ENCODE assay signal across 17 cellular contexts in the genomic region with DNA sequence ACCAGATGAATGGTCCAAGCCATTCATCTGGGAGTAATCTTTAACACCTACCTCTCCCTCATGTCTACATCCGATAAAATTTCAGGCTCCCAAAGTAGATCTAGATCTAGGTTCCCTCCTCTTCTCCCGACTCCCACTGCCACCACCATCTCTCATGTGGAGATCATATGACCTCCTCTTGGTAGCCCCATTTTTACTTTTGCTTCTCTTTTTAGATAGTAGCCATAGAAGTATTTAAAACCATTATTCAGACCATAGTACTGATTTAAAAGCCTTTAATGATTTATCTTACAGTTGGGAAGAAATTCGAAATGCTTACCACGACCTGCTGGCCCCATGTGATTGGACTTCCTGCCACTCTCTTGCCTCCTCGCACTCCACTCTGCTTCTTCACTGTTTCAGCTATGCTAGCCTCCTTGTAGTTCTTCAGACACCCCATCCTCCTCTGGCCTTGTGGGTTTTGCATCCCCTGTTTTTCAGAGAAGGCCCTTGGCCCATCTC.
A peak's percentile ranks its signal among the peaks of the same experiment; 100 is the strongest.
DNase-seq lines count a peak whose midpoint lies in the region; ATAC-seq and TF ChIP-seq lines count a peak whose summit lies in the region.
"Had no signal": no experiment of that assay in that cellular context is flagged by ENCODE, and none has a peak within 500 bp of the region (broad histone marks: within the 10 kb centered on the region; RNA-seq: fewer than 3 reads in every experiment).

No MANE protein-coding gene starts in this region.

- no peak overlapping the region for H3K14ac ChIP-seq in trophoblast cell (ENCODE audit: low read length)

- H3K27ac ChIP-seq in RWPE2 (ENCODE audit: poor library complexity, severe bottlenecking) (peak overlapping the region; percentile 80), endodermal cell (ENCODE audit: low read depth, low read length) (no peak overlapping the region), trophoblast cell (ENCODE audit: low read depth, low read length) (no peak overlapping the region), stomach (no peak overlapping the region), uterus (no peak overlapping the region)
- H3K27ac ChIP-seq: 22Rv1; BLaER1 treated with 17β-estradiol and CSF1 and Interleukin-3, amounts not matched to agents 10 nM and 100 nM; C4-2B had no signal

- H3K9me3 ChIP-seq in RWPE2 (ENCODE audit: severe bottlenecking): no peaks in the 10 kb centered on the region
- H3K9me3 ChIP-seq in endodermal cell (ENCODE audit: control insufficient read depth, low read length): peaks cover 21% of the 10 kb centered on the region
- no peaks in the 10 kb centered on the region for H3K9me3 ChIP-seq in trophoblast cell (ENCODE audit: insufficient read depth, low read depth, low read length)
- H3K9me3 ChIP-seq in stomach: no peaks in the 10 kb centered on the region
- no peaks in the 10 kb centered on the region for H3K9me3 ChIP-seq in uterus
- H3K9me3 ChIP-seq: A549, Caco-2 had no signal

- no peak overlapping the region for H2AFZ ChIP-seq in trophoblast cell (ENCODE audit: insufficient read depth, low read length, poor library complexity)

- H2AK5ac ChIP-seq in trophoblast cell (ENCODE audit: low read length): no peak overlapping the region

- no peak overlapping the region for H3K4me2 ChIP-seq in trophoblast cell (ENCODE audit: low read length)
- H3K4me2 ChIP-seq: A549; BLaER1 treated with 17β-estradiol and CSF1 and Interleukin-3, amounts not matched to agents 10 nM and 100 nM had no signal

- H3K4me3 Mint-ChIP-seq in endodermal cell: no peak overlapping the region
- H3K4me3 Mint-ChIP-seq: B cell; CD4-positive, alpha-beta T cell; CD8-positive, alpha-beta T cell had no signal

- peaks cover 28% of the 10 kb centered on the region for H3K79me1 ChIP-seq in trophoblast cell (ENCODE audit: low read length)

- H3K4me1 Mint-ChIP-seq in endodermal cell: peaks cover 84% of the 10 kb centered on the region
- H3K4me1 Mint-ChIP-seq: B cell had no signal

- peak overlapping the region; percentile 91 for H2BK12ac ChIP-seq in trophoblast cell (ENCODE audit: low read length)

- peak overlapping the region; percentile 49 for H4K91ac ChIP-seq in trophoblast cell (ENCODE audit: low read depth, low read length)

- H3K27me3 Mint-ChIP-seq in endodermal cell (ENCODE audit: insufficient read depth): peaks cover 2% of the 10 kb centered on the region

- H3K9ac ChIP-seq in endodermal cell (ENCODE audit: extremely low read depth, low read length, poor library complexity, severe bottlenecking) (no peak overlapping the region), trophoblast cell (ENCODE audit: low read length) (no peak overlapping the region)
- H3K9ac ChIP-seq: BLaER1 treated with 17β-estradiol and CSF1 and Interleukin-3, amounts not matched to agents 10 nM and 100 nM had no signal

- H2BK120ac ChIP-seq in trophoblast cell (ENCODE audit: insufficient read depth, low read length, poor library complexity): no peak overlapping the region

- H3K4me3 ChIP-seq in RWPE2 (ENCODE audit: severe bottlenecking) (no peak overlapping the region), endodermal cell (ENCODE audit: low read length) (peak overlapping the region; percentile 48), trophoblast cell (ENCODE audit: low read depth, low read length) (no peak overlapping the region), stomach (no peak overlapping the region), uterus (no peak overlapping the region)
- H3K4me3 ChIP-seq: A549; BLaER1 treated with 17β-estradiol and CSF1 and Interleukin-3, amounts not matched to agents 10 nM and 100 nM had no signal

- no peak for DNase-seq in RWPE2 (ENCODE audit: low spot score)
- DNase-seq in endodermal cell: no peak
- DNase-seq in trophoblast cell: no peak
- no peak for DNase-seq in stomach
- DNase-seq in uterus: no peak
- DNase-seq: AML-193; Caco-2; Calu3; CD4-positive, alpha-beta T cell; CD8-positive, alpha-beta T cell; DMS79 treated with DMSO at 0.1 percent for 48 hours; GF-D8 had no signal

- no peaks in the 10 kb centered on the region for H3K27me3 ChIP-seq in RWPE2 (ENCODE audit: insufficient read depth, poor library complexity, severe bottlenecking)
- H3K27me3 ChIP-seq in endodermal cell (ENCODE audit: control insufficient read depth, insufficient read depth, low read length, poor library complexity, severe bottlenecking): no peaks in the 10 kb centered on the region
- no peaks in the 10 kb centered on the region for H3K27me3 ChIP-seq in trophoblast cell (ENCODE audit: insufficient read depth, low read length)
- no peaks in the 10 kb centered on the region for H3K27me3 ChIP-seq in stomach
- no peaks in the 10 kb centered on the region for H3K27me3 ChIP-seq in uterus
- H3K27me3 ChIP-seq: BLaER1 treated with 17β-estradiol and CSF1 and Interleukin-3, amounts not matched to agents 10 nM and 100 nM had no signal

- TF ChIP-seq POLR2A in stomach (IDR thresholded peaks at IDR 0.05) (no peak), uterus (IDR thresholded peaks at IDR 0.05) (no peak)

- peaks cover 16% of the 10 kb centered on the region for H3K4me1 ChIP-seq in RWPE2 (ENCODE audit: insufficient read depth, poor library complexity, severe bottlenecking)
- H3K4me1 ChIP-seq in endodermal cell (ENCODE audit: control insufficient read depth, insufficient read depth, low read length): peaks cover 21% of the 10 kb centered on the region
- H3K4me1 ChIP-seq in trophoblast cell (ENCODE audit: control insufficient read depth in 1 of 2, insufficient read depth in 2 of 2, low read length in 2 of 2): peaks cover 11 to 18% of the 10 kb centered on the region in 2 experiments
- H3K4me1 ChIP-seq in stomach: peaks cover 15 to 24% (median 20%) of the 10 kb centered on the region in 4 donors
- no peaks in the 10 kb centered on the region for H3K4me1 ChIP-seq in uterus

- TF ChIP-seq EP300 in stomach (IDR thresholded peaks at IDR 0.05): no peak

- no peak overlapping the region for H3K23ac ChIP-seq in trophoblast cell (ENCODE audit: low read length)

- H3K18ac ChIP-seq in trophoblast cell (ENCODE audit: low read length): no peak overlapping the region

- no peaks in the 10 kb centered on the region for H3K36me3 Mint-ChIP-seq in endodermal cell (ENCODE audit: low read depth)
- H3K36me3 Mint-ChIP-seq: CD8-positive, alpha-beta T cell had no signal

- no peak overlapping the region for H4K12ac ChIP-seq in trophoblast cell (ENCODE audit: low read depth, low read length)

- no peak overlapping the region for H3K4ac ChIP-seq in trophoblast cell (ENCODE audit: low read depth, low read length)

- no peak overlapping the region for H4K8ac ChIP-seq in trophoblast cell (ENCODE audit: low read depth, low read length)

- H2BK5ac ChIP-seq in trophoblast cell (ENCODE audit: low read depth, low read length, poor library complexity): no peak overlapping the region

- no peaks in the 10 kb centered on the region for H3K79me2 ChIP-seq in trophoblast cell (ENCODE audit: control insufficient read depth, insufficient read depth, low read length, poor library complexity)

- H3K36me3 ChIP-seq in RWPE2 (ENCODE audit: low read depth) (no peaks in the 10 kb centered on the region), endodermal cell (ENCODE audit: control insufficient read depth, insufficient read depth, low read length) (no peaks in the 10 kb centered on the region), trophoblast cell (ENCODE audit: control insufficient read depth in 1 of 2, insufficient read depth in 2 of 2, low read length in 2 of 2) (no peaks in the 10 kb centered on the region), stomach (no peaks in the 10 kb centered on the region), uterus (no peaks in the 10 kb centered on the region)

- H3K27ac Mint-ChIP-seq in endodermal cell: no peak overlapping the region
- H3K27ac Mint-ChIP-seq: B cell; CD4-positive, alpha-beta T cell; CD8-positive, alpha-beta T cell had no signal

- 89 to 92% methylated on average over 5 of the region's 5 CpGs for WGBS in endodermal cell (ENCODE audit: insufficient coverage in 1 of 2, insufficient read length in 1 of 2), 2 experiments
- no CpG with 5 or more reads among the region's 5 CpGs for WGBS in trophoblast cell (ENCODE audit: extremely low coverage, insufficient coverage, insufficient read length)
- WGBS in stomach, 5 donors: 49 to 76% (median 59%) methylated on average over 5 of the region's 5 CpGs

- TF ChIP-seq CTCF in RWPE2 (IDR thresholded peaks at IDR 0.05; ENCODE audit: poor library complexity, severe bottlenecking) (no peak), endodermal cell (conservative IDR thresholded peaks at IDR 0.05) (no peak), stomach (IDR thresholded peaks at IDR 0.05) (no peak), uterus (IDR thresholded peaks at IDR 0.05) (no peak)

- no peaks in the 10 kb centered on the region for H3K9me3 Mint-ChIP-seq in endodermal cell
- H3K9me3 Mint-ChIP-seq: CD4-positive, alpha-beta T cell; CD8-positive, alpha-beta T cell had no signal

- intact Hi-C loops in stomach (cut with DNase I; ENCODE audit: low total_unique reads) (no loop called here), uterus (cut with DNase I; ENCODE audit: low total_unique reads) (no loop called here)

- ATAC-seq in RWPE2 (ENCODE audit: low read depth): no peak
- ATAC-seq: A549; CD8-positive, alpha-beta T cell had no signal
